Comparison of ENCODE assay signal across 9 cellular contexts in genomic region chr2:166376488-166376828, GRCh38. TPM values are rescaled to one million over a fixed set of nuclear protein-coding genes. Genes with fewer than 3 reads are reported as not detected.
DNase-seq lines count a peak whose midpoint lies in the region; ATAC-seq, FAIRE-seq and TF ChIP-seq lines count a peak whose summit lies in the region.
"Had no signal": no experiment of that assay in that cellular context is flagged by ENCODE, and none has a peak within 500 bp of the region (broad histone marks: within the 10 kb centered on the region; RNA-seq: fewer than 3 reads in every experiment).

No MANE protein-coding gene starts in this region.

- no peak for ATAC-seq in activated CD8-positive, alpha-beta T cell treated with anti-CD3 and anti-CD28 coated beads, Interleukin-2, amount 10 ng/mL, durations not matched to agents 7 days and 5 days
- ATAC-seq in activated CD8-positive, alpha-beta T cell treated with anti-CD3 and anti-CD28 coated beads for 36 hours, result no peak
- ATAC-seq in HepG2 (no peak), thoracic aorta (ENCODE audit: insufficient number of reproducible peaks, low FRiP score, low read depth) (no peak), HG03442 (IDR thresholded peaks at IDR 0.05; ENCODE audit: unreplicated experiment) (no peak), omental fat pad (ENCODE audit: low FRiP score) (no peak)

- 6% methylated on average over 11 of the region's 11 CpGs for WGBS in HepG2 (ENCODE audit: low lambda C conversion rate)

- no peak overlapping the region for H3K27ac Mint-ChIP-seq in activated CD8-positive, alpha-beta T cell treated with anti-CD3 and anti-CD28 coated beads, Interleukin-2, amount 10 ng/mL, durations not matched to agents 7 days and 5 days
- no peak overlapping the region for H3K27ac Mint-ChIP-seq in activated CD8-positive, alpha-beta T cell treated with anti-CD3 and anti-CD28 coated beads for 36 hours
- H3K27ac Mint-ChIP-seq: CD4-positive, alpha-beta memory T cell had no signal

- TF ChIP-seq RAD21 in HepG2 (CRISPR knock-in tag; IDR thresholded peaks at IDR 0.05), result no peak

- no peaks in the 10 kb centered on the region for H3K9me3 ChIP-seq in HepG2 (ENCODE audit: low read length)
- no peaks in the 10 kb centered on the region for H3K9me3 ChIP-seq in thoracic aorta

- TF ChIP-seq POLR2A in HepG2 (IDR thresholded peaks at IDR 0.05; ENCODE audit: insufficient read depth in 1 of 2, low read depth in 2 of 2, low read length in 2 of 2), result no peak

- 0 out of 2 replicates have a peak, but pooled peaks cover 3% of the 10 kb centered on the region for H4K20me1 ChIP-seq in HepG2 (ENCODE audit: insufficient read depth, low read length)

- TF ChIP-seq EP300 in HepG2 (IDR thresholded peaks at IDR 0.05; ENCODE audit: low read depth in 2 of 2, low read length in 2 of 2), result no peak
- no peak for TF ChIP-seq EP300 in HepG2 (CRISPR knock-in tag; IDR thresholded peaks at IDR 0.05; ENCODE audit: borderline replicate concordance)

- BruUV-seq in HepG2 (replicated peaks; lab: Mats Ljungman, UMichigan), result TSS peak; percentile 90

- peak overlapping the region; percentile 65; the same call in 1 of the 2 replicates for H3K9ac ChIP-seq in HepG2 (ENCODE audit: insufficient read depth, low read depth, low read length)

- H3K4me3 ChIP-seq in astrocyte of the spinal cord (ENCODE audit: low read depth, low read length), result peak overlapping the region; percentile 72
- peak overlapping the region; percentile 75 to 85 (median 82) for H3K4me3 ChIP-seq in HepG2 (replicated peaks in 1 of 3; ENCODE audit: insufficient read depth in 1 of 3, low read depth in 2 of 3, low read length in 3 of 3)
- H3K4me3 ChIP-seq in thoracic aorta, result peak overlapping the region; percentile 83

- POLR2A ChIA-PET in activated CD8-positive, alpha-beta T cell treated with anti-CD3 and anti-CD28 coated beads, Interleukin-2, amount 10 ng/mL, durations not matched to agents 7 days and 5 days (lab: Charles Lee), result no interaction called here
- POLR2A ChIA-PET in activated CD8-positive, alpha-beta T cell treated with anti-CD3 and anti-CD28 coated beads for 36 hours (lab: Charles Lee), result no interaction called here
- POLR2A ChIA-PET in HepG2 (lab: Yijun Ruan, JAX), result interaction anchor here (0.9 to 2.3 kb wide), 8 partner anchors 15 to 423 kb away, joined by 3 to 16 read pairs (median 4); partner anchors contain the start of gene TTC21B

- peak overlapping the region; percentile 42 for H2AFZ ChIP-seq in HepG2 (ENCODE audit: low read length)

- no peak for TF ChIP-seq CTCF in activated CD8-positive, alpha-beta T cell treated with anti-CD3 and anti-CD28 coated beads for 36 hours (IDR thresholded peaks at IDR 0.05)
- TF ChIP-seq CTCF in astrocyte of the spinal cord (IDR thresholded peaks at IDR 0.05; ENCODE audit: low read depth, low read length) (no peak), HepG2 (CRISPR knock-in tag; IDR thresholded peaks at IDR 0.05) (no peak), thoracic aorta (IDR thresholded peaks at IDR 0.05) (no peak), omental fat pad (IDR thresholded peaks at IDR 0.05) (no peak)

- CTCF ChIA-PET in activated CD8-positive, alpha-beta T cell treated with anti-CD3 and anti-CD28 coated beads, Interleukin-2, amount 10 ng/mL, durations not matched to agents 7 days and 5 days (lab: Charles Lee), result no interaction called here
- CTCF ChIA-PET in activated CD8-positive, alpha-beta T cell treated with anti-CD3 and anti-CD28 coated beads for 36 hours (lab: Charles Lee), result interaction anchor here (1.3 kb wide), 1 partner anchor 39 kb away, joined by 3 read pairs; no protein-coding TSS in a partner anchor
- CTCF ChIA-PET in HepG2 (lab: Yijun Ruan, JAX; ENCODE audit: low intra/inter-chr PET ratio, low total read pairs), result interaction anchor here (1.5 kb wide), 1 partner anchor 8 kb away, joined by 6 read pairs; no protein-coding TSS in a partner anchor

- intact Hi-C loops in activated CD8-positive, alpha-beta T cell treated with anti-CD3 and anti-CD28 coated beads for 36 hours (cut with micrococcal nuclease), result no loop called here
- intact Hi-C loops in HepG2 (cut with micrococcal nuclease; ENCODE audit: unreplicated experiment), result loop anchor here (1.0 to 5.0 kb wide), 2 partner anchors 8 to 41 kb away; no protein-coding TSS in a partner anchor

- H3K4me2 ChIP-seq in HepG2 (ENCODE audit: low read depth, low read length), result peak overlapping the region; percentile 79

- no peak for DNase-seq in activated CD8-positive, alpha-beta T cell treated with anti-CD3 and anti-CD28 coated beads, Interleukin-2, amount 10 ng/mL, durations not matched to agents 7 days and 5 days
- DNase-seq in activated CD8-positive, alpha-beta T cell treated with anti-CD3 and anti-CD28 coated beads for 36 hours, result no peak
- no peak for DNase-seq in astrocyte of the spinal cord (ENCODE audit: low read depth, low spot score)
- no peak for DNase-seq in HepG2 (ENCODE audit: low spot score)
- no peak for DNase-seq in thoracic aorta (ENCODE audit: low spot score)
- no peak for DNase-seq in HCEC 1CT
- DNase-seq in omental fat pad (ENCODE audit: low spot score), result no peak
- DNase-seq: CD4-positive, alpha-beta memory T cell had no signal

- H3K36me3 Mint-ChIP-seq in activated CD8-positive, alpha-beta T cell treated with anti-CD3 and anti-CD28 coated beads, Interleukin-2, amount 10 ng/mL, durations not matched to agents 7 days and 5 days (ENCODE audit: low read depth), result no peaks in the 10 kb centered on the region
- H3K36me3 Mint-ChIP-seq in activated CD8-positive, alpha-beta T cell treated with anti-CD3 and anti-CD28 coated beads for 36 hours (ENCODE audit: low read depth), result no peaks in the 10 kb centered on the region
- H3K36me3 Mint-ChIP-seq: CD4-positive, alpha-beta memory T cell had no signal

- H3K27me3 ChIP-seq in HepG2 (ENCODE audit: control insufficient read depth in 1 of 2, insufficient read depth in 2 of 2, low read length in 2 of 2), result no peaks in the 10 kb centered on the region; a peak in 1 of 5 replicates
- no peaks in the 10 kb centered on the region for H3K27me3 ChIP-seq in thoracic aorta (replicated peaks; ENCODE audit: insufficient read depth)

- peaks cover 15% of the 10 kb centered on the region for H3K4me1 Mint-ChIP-seq in activated CD8-positive, alpha-beta T cell treated with anti-CD3 and anti-CD28 coated beads, Interleukin-2, amount 10 ng/mL, durations not matched to agents 7 days and 5 days (ENCODE audit: low read depth)
- H3K4me1 Mint-ChIP-seq in activated CD8-positive, alpha-beta T cell treated with anti-CD3 and anti-CD28 coated beads for 36 hours (ENCODE audit: low read depth), result peaks cover 8% of the 10 kb centered on the region

- H3K4me1 ChIP-seq in HepG2 (ENCODE audit: insufficient read depth, low read length) (peaks cover 42% of the 10 kb centered on the region), thoracic aorta (ENCODE audit: control insufficient read depth in 1 of 2, low read depth in 2 of 2) (peaks cover 10 to 13% of the 10 kb centered on the region in 2 donors)

- in situ Hi-C loops in astrocyte of the spinal cord (cut with HindIII; ENCODE audit: low sequenced_read_pairs), result no loop called here
- in situ Hi-C loops in HepG2 (cut with HindIII; ENCODE audit: extremely low pct_ligation_motif_present, low pct_unique_long_range_greater_than_20kb), result no loop called here

- peak overlapping the region; percentile 37 for H3K27ac ChIP-seq in HepG2 (ENCODE audit: extremely low read length, insufficient read depth, low read length)
- H3K27ac ChIP-seq in thoracic aorta, result peak overlapping the region; percentile 38 to 39

- H3K36me3 ChIP-seq in HepG2 (replicated peaks in 1 of 2; ENCODE audit: control insufficient read depth in 1 of 2, insufficient read depth in 2 of 2, low read length in 2 of 2) (no peaks in the 10 kb centered on the region), thoracic aorta (no peaks in the 10 kb centered on the region)

- peaks cover 40% of the 10 kb centered on the region for H3K27me3 Mint-ChIP-seq in activated CD8-positive, alpha-beta T cell treated with anti-CD3 and anti-CD28 coated beads, Interleukin-2, amount 10 ng/mL, durations not matched to agents 7 days and 5 days (ENCODE audit: low read depth)
- H3K27me3 Mint-ChIP-seq in activated CD8-positive, alpha-beta T cell treated with anti-CD3 and anti-CD28 coated beads for 36 hours, result peaks cover 22% of the 10 kb centered on the region

- peaks cover 34% of the 10 kb centered on the region for H3K79me2 ChIP-seq in HepG2 (ENCODE audit: insufficient read depth, low read length)

- H3K9me3 Mint-ChIP-seq in activated CD8-positive, alpha-beta T cell treated with anti-CD3 and anti-CD28 coated beads, Interleukin-2, amount 10 ng/mL, durations not matched to agents 7 days and 5 days (ENCODE audit: insufficient read depth), result no peaks in the 10 kb centered on the region
- no peaks in the 10 kb centered on the region for H3K9me3 Mint-ChIP-seq in activated CD8-positive, alpha-beta T cell treated with anti-CD3 and anti-CD28 coated beads for 36 hours

- no peak for FAIRE-seq in HepG2 (lab: Jason Lieb, UNC)

- peak overlapping the region; percentile 65 for H3K4me3 Mint-ChIP-seq in activated CD8-positive, alpha-beta T cell treated with anti-CD3 and anti-CD28 coated beads, Interleukin-2, amount 10 ng/mL, durations not matched to agents 7 days and 5 days
- no peak overlapping the region for H3K4me3 Mint-ChIP-seq in activated CD8-positive, alpha-beta T cell treated with anti-CD3 and anti-CD28 coated beads for 36 hours

RNA-seq across cellular contexts. Expression of gene SCN9A, which starts 0.7 kb away (rescaled TPM):
- total RNA-seq in activated CD8-positive, alpha-beta T cell treated with anti-CD3 and anti-CD28 coated beads, Interleukin-2, amount 10 ng/mL, durations not matched to agents 7 days and 5 days, result under 1 TPM in 1 of 2 experiments, not detected in 1; 0.16 TPM
- not detected for total RNA-seq in activated CD8-positive, alpha-beta T cell treated with anti-CD3 and anti-CD28 coated beads for 36 hours
- 11.8 and 15.3 TPM in 2 replicates for total RNA-seq in HepG2 (2016; rRNA removed; fragmentation: Illumina TruSeq; extraction: Trizol)
- total RNA-seq in HepG2 (2016; cell fraction: cytosol; rRNA removed; fragmentation: Illumina TruSeq; extraction: Trizol; ENCODE audit: low read depth), result 4.6 and 5.4 TPM in 2 replicates
- 10.9 and 14.0 TPM in 2 replicates for total RNA-seq in HepG2 (2016; cell fraction: insoluble cytoplasmic fraction; rRNA removed; fragmentation: Illumina TruSeq; extraction: Trizol)
- 4.7 and 5.8 TPM in 2 replicates for total RNA-seq in HepG2 (2016; cell fraction: membrane; rRNA removed; fragmentation: Illumina TruSeq; extraction: Trizol)
- 45.1 and 45.3 TPM in 2 replicates for total RNA-seq in HepG2 (2016; cell fraction: nucleus; rRNA removed; fragmentation: Illumina TruSeq; extraction: Trizol)
- polyA plus RNA-seq in HepG2 (2011; rRNA removed), result 21.3 and 24.3 TPM in 2 replicates
- 10.3 and 17.9 TPM in 2 replicates for polyA plus RNA-seq in HepG2 (2011; cell fraction: cytosol; rRNA removed)
- 29.3 and 38.2 TPM in 2 replicates for polyA plus RNA-seq in HepG2 (2011; cell fraction: nucleus; rRNA removed)
- polyA plus RNA-seq in HepG2 (2012), result 25.3 and 36.3 TPM in 2 replicates
- 0.32 and 0.35 TPM in 2 replicates for polyA plus RNA-seq in HepG2 (2016; cell fraction: cytosol; fragmentation: Illumina TruSeq; extraction: Trizol; ENCODE audit: low read depth)
- 4.4 and 4.8 TPM in 2 replicates for polyA plus RNA-seq in HepG2 (2016; cell fraction: insoluble cytoplasmic fraction; fragmentation: Illumina TruSeq; extraction: Trizol; ENCODE audit: low read depth)
- 1.00 and 1.2 TPM in 2 replicates for polyA plus RNA-seq in HepG2 (2016; cell fraction: membrane; fragmentation: Illumina TruSeq; extraction: Trizol; ENCODE audit: low read depth)
- 22.4 and 24.9 TPM in 2 replicates for polyA plus RNA-seq in HepG2 (2016; cell fraction: nucleus; fragmentation: Illumina TruSeq; extraction: Trizol; ENCODE audit: insufficient read depth, low read depth)
- 0.19 and 185 TPM in 2 replicates for polyA minus RNA-seq in HepG2 (2011; rRNA and poly(A)+ RNA removed; ENCODE audit: low replicate concordance)
- 35.5 and 50.2 TPM in 2 replicates for polyA minus RNA-seq in HepG2 (2011; cell fraction: cytosol; rRNA and poly(A)+ RNA removed)
- 398 and 438 TPM in 2 replicates for polyA minus RNA-seq in HepG2 (2011; cell fraction: nucleus; rRNA and poly(A)+ RNA removed)
- 1 to 10 TPM; 3.8 to 4.5 TPM for total RNA-seq in thoracic aorta
- 10 to 100 TPM in 1 of 4 donors, 1 to 10 TPM in 3; 6.0 to 13.9 (median 7.1) TPM for total RNA-seq in omental fat pad
- total RNA-seq: CD4-positive, alpha-beta memory T cell had no signal
- polyA plus RNA-seq: CD4-positive, alpha-beta memory T cell had no signal

Comparison
In these comparisons a context has a peak if more than half of its experiments do, and no peak if none do; other contexts are left out.
1. RNA of gene SCN9A, which starts 0.7 kb away (total RNA-seq): 4.6 to 45.3 TPM in HepG2, 6.0 to 13.9 TPM in omental fat pad and 3.8 to 4.5 TPM in thoracic aorta; 0.16 TPM in activated CD8-positive, alpha-beta T cell treated with anti-CD3 and anti-CD28 coated beads, Interleukin-2, amount 10 ng/mL, durations not matched to agents 7 days and 5 days and not detected in activated CD8-positive, alpha-beta T cell treated with anti-CD3 and anti-CD28 coated beads for 36 hours; every median in the first group is over 4 times any median in the second.
2. Peak in every context shown above with its lines, with median percentiles within 50 percentile points of each other: H3K4me3 ChIP-seq.